1 cellular context compared by ENCODE assay signal in the genomic region with DNA sequence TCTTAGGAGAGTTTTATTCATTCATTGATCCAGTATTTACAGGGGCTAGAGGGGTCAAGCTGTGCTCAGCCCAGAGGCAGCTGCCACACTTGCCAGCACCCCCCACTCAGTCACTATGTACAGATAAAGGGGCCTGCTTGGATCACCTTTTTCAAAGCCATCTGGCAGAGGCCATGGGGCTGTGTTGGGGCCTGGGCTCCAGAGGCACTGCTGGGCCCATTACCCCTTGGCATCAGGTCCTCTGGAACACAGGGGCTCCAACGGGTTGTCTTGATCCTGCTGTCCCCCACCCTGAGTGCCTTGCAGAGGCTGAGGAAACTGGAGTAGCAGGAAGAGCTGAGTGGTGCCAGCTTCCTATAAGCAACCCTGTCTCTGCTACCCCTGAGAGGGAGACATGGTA.
TF ChIP-seq lines count a peak whose summit lies in the region.

No MANE protein-coding gene starts in this region.

TF ChIP-seq in endothelial cell of umbilical vein, 7 proteins besides CTCF, POLR2A, EP300 and RAD21:
- TF ChIP-seq POLR2AphosphoS5 (IDR thresholded peaks at IDR 0.05; ENCODE audit: insufficient read depth, low read depth, low read length) = peak; percentile 15
- TF ChIP-seq EZH2 (IDR thresholded peaks at IDR 0.05; ENCODE audit: borderline replicate concordance, low read depth, low read length, severe bottlenecking) = no peak
